In genomic region chr2:239436669-239437325, GRCh38 we compare ENCODE assay signal across 17 cellular contexts.
"Had no signal": no experiment of that assay in that cellular context is flagged by ENCODE, and none has a peak within 500 bp of the region (broad histone marks: within the 10 kb centered on the region; RNA-seq: fewer than 3 reads in every experiment).

No MANE protein-coding gene starts in this region.

- H3K27me3 ChIP-seq: ovary, uterus had no signal

- H3K36me3 ChIP-seq: gastrocnemius medialis, heart right ventricle, ovary, uterus had no signal

- H3K36me3 Mint-ChIP-seq: stimulated activated effector memory CD8-positive, alpha-beta T cell treated with anti-CD3 and anti-CD28 coated beads, Interleukin-12 subunit alpha, Interleukin-12 subunit beta, amount 100 ng/mL, for 72 hours had no signal

- H3K27ac Mint-ChIP-seq: activated T-helper 1 cell treated with anti-CD3 and anti-CD28 coated beads, Interleukin-12 subunit alpha, Interleukin-12 subunit beta, Interleukin-2, Interleukin-4 antibody, amounts not matched to agents 30 ng/mL and 10 ng/mL and 1 ng/mL, durations not matched to agents 14 hours and 24 hours and 36 hours; endodermal cell; stimulated activated effector memory CD8-positive, alpha-beta T cell treated with anti-CD3 and anti-CD28 coated beads, Interleukin-12 subunit alpha, Interleukin-12 subunit beta, amount 100 ng/mL, for 72 hours; T-helper 2 cell treated with Interferon-gamma antibody and Interleukin-4, amounts not matched to agents 5 μg/mL and 100 μg/mL, for 36 hours had no signal

- H3K4me3 ChIP-seq: gastrocnemius medialis, heart right ventricle, lung, ovary, uterus had no signal

- DNase-seq: activated CD4-positive, alpha-beta T cell treated with anti-CD3 and anti-CD28 coated beads, Interleukin-2, amount 50 U/mL, for 1 hour; activated CD8-positive, alpha-beta memory T cell treated with anti-CD3 and anti-CD28 coated beads for 24 hours; activated naive CD4-positive, alpha-beta T cell treated with Interleukin-2 at 50 U/mL for 16 hours; aorta; gastrocnemius medialis; heart right ventricle; left colon; midbrain; ovary; stimulated activated CD4-positive, alpha-beta T cell treated with anti-CD3 and anti-CD28 coated beads, Interleukin-1b, Interleukin-23, amount 100 ng/mL, for 48 hours; uterus had no signal

- H3K9me3 ChIP-seq: gastrocnemius medialis, ovary, uterus had no signal

- H3K4me3 Mint-ChIP-seq: activated T-helper 1 cell treated with anti-CD3 and anti-CD28 coated beads, Interleukin-12 subunit alpha, Interleukin-12 subunit beta, Interleukin-2, Interleukin-4 antibody, amounts not matched to agents 30 ng/mL and 10 ng/mL and 1 ng/mL, durations not matched to agents 14 hours and 24 hours and 36 hours; endodermal cell; neural crest cell; stimulated activated effector memory CD8-positive, alpha-beta T cell treated with anti-CD3 and anti-CD28 coated beads, Interleukin-12 subunit alpha, Interleukin-12 subunit beta, amount 100 ng/mL, for 72 hours; T-helper 2 cell treated with Interferon-gamma antibody and Interleukin-4, amounts not matched to agents 5 μg/mL and 100 μg/mL, for 36 hours had no signal

- H3K4me1 ChIP-seq: gastrocnemius medialis, uterus had no signal

- H3K27ac ChIP-seq: gastrocnemius medialis, ovary, uterus had no signal
